Comparison of ENCODE assay signal across 1 cellular context in the genomic region with DNA sequence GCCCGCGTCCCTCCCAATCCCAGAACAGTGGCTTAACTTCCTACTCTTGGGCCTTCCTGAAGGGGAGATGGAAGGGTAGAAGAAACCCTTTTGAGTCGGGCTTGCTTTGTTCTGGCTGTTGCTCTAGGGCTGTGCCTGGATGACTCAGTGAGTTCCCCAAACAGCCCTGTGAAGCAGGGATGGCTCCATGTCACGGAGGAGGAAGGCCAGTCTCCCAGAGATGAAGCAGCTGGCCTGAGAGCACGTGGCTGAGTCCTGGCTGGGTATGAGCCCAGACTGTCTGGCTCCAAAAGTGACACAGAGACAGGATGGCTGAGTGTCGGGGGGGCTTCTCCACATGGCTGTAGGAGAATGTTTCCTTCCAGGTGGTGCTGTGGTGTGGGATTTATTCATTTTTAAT.
TF ChIP-seq lines count a peak whose summit lies in the region.

No MANE protein-coding gene starts in this region.

TF ChIP-seq in IMR-90, 13 proteins besides CTCF, POLR2A, EP300 and RAD21 (continued from another document):
- TF ChIP-seq FOS (IDR thresholded peaks at IDR 0.05; ENCODE audit: low read depth, low read length), result peak; percentile 80
- peak; percentile 28; the same call in 1 of the 2 replicates for TF ChIP-seq NFE2L2 (IDR thresholded peaks at IDR 0.05; ENCODE audit: low read depth, low read length)
- TF ChIP-seq MAZ (IDR thresholded peaks at IDR 0.05; ENCODE audit: borderline replicate concordance, low read depth, low read length), result peak; percentile 63
- TF ChIP-seq MAFK (IDR thresholded peaks at IDR 0.05; ENCODE audit: low read depth, low read length), result no peak
- peak; percentile 75 for TF ChIP-seq BHLHE40 (IDR thresholded peaks at IDR 0.05; ENCODE audit: low read depth, low read length)
- TF ChIP-seq, protein P1, sequence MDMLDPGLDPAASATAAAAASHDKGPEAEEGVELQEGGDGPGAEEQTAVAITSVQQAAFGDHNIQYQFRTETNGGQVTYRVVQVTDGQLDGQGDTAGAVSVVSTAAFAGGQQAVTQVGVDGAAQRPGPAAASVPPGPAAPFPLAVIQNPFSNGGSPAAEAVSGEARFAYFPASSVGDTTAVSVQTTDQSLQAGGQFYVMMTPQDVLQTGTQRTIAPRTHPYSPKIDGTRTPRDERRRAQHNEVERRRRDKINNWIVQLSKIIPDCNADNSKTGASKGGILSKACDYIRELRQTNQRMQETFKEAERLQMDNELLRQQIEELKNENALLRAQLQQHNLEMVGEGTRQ (IDR thresholded peaks at IDR 0.05; ENCODE audit: low read depth, low read length), result peak; percentile 90
- TF ChIP-seq MXI1 (IDR thresholded peaks at IDR 0.05; ENCODE audit: borderline replicate concordance, low read depth, low read length), result peak; percentile 88
